In genomic region chr10:43132796-43133195, GRCh38 we compare ENCODE assay signal across 16 cellular contexts. TPM values are rescaled to one million over a fixed set of nuclear protein-coding genes. Genes with fewer than 3 reads are reported as not detected.
"Had no signal": no experiment of that assay in that cellular context is flagged by ENCODE, and none has a peak within 500 bp of the region (broad histone marks: within the 10 kb centered on the region; RNA-seq: fewer than 3 reads in every experiment).

No MANE protein-coding gene starts in this region.

- H3K4me3 Mint-ChIP-seq: activated CD4-positive, alpha-beta memory T cell treated with anti-CD3 and anti-CD28 coated beads, Interleukin-2, amount 10 ng/mL, durations not matched to agents 7 days and 5 days; activated naive CD8-positive, alpha-beta T cell treated with anti-CD3 and anti-CD28 coated beads for 36 hours; effector memory CD8-positive, alpha-beta T cell; naive thymus-derived CD8-positive, alpha-beta T cell; T-helper 1 cell treated with Interleukin-12 subunit alpha and Interleukin-12 subunit beta and Interleukin-4 antibody, amounts not matched to agents 30 μg/mL and 1 μg/mL, for 36 hours had no signal

- H3K36me3 ChIP-seq: thoracic aorta, upper lobe of left lung, WERI-Rb-1 had no signal

- ATAC-seq: effector memory CD8-positive, alpha-beta T cell; naive thymus-derived CD8-positive, alpha-beta T cell; sciatic nerve had no signal

- H3K27me3 Mint-ChIP-seq: activated CD4-positive, alpha-beta memory T cell treated with anti-CD3 and anti-CD28 coated beads, Interleukin-2, amount 10 ng/mL, durations not matched to agents 7 days and 5 days; activated naive CD8-positive, alpha-beta T cell treated with anti-CD3 and anti-CD28 coated beads for 36 hours; effector memory CD8-positive, alpha-beta T cell; naive thymus-derived CD8-positive, alpha-beta T cell had no signal

- H3K36me3 Mint-ChIP-seq: naive thymus-derived CD8-positive, alpha-beta T cell had no signal

- H3K27ac ChIP-seq: parathyroid adenoma, thoracic aorta, upper lobe of left lung, WERI-Rb-1 had no signal

- H3K9ac ChIP-seq: parathyroid adenoma had no signal

- H3K9me3 ChIP-seq: thoracic aorta, upper lobe of left lung had no signal

- DNase-seq: activated CD4-positive, alpha-beta memory T cell treated with anti-CD3 and anti-CD28 coated beads, Interleukin-2, amount 10 ng/mL, durations not matched to agents 7 days and 5 days; activated CD4-positive, alpha-beta T cell treated with anti-CD3 and anti-CD28 coated beads for 1 hour; activated CD8-positive, alpha-beta memory T cell treated with anti-CD3 and anti-CD28 coated beads, Interleukin-2, amount 50 U/mL, for 48 hours; activated naive CD8-positive, alpha-beta T cell treated with anti-CD3 and anti-CD28 coated beads for 36 hours; amniotic stem cell; effector memory CD8-positive, alpha-beta T cell; mesendoderm; naive thymus-derived CD8-positive, alpha-beta T cell; stimulated activated CD4-positive, alpha-beta T cell treated with anti-CD3 and anti-CD28 coated beads, Interleukin-4, amount 100 ng/mL, for 1 hour; upper lobe of left lung; WERI-Rb-1 had no signal

- H3K4me3 ChIP-seq: smooth muscle cell, thoracic aorta, upper lobe of left lung had no signal

- H3K27ac Mint-ChIP-seq: activated CD4-positive, alpha-beta memory T cell treated with anti-CD3 and anti-CD28 coated beads, Interleukin-2, amount 10 ng/mL, durations not matched to agents 7 days and 5 days; activated naive CD8-positive, alpha-beta T cell treated with anti-CD3 and anti-CD28 coated beads for 36 hours; effector memory CD8-positive, alpha-beta T cell; naive thymus-derived CD8-positive, alpha-beta T cell had no signal

- H3K27me3 ChIP-seq: upper lobe of left lung had no signal

- H3K9me3 Mint-ChIP-seq: activated CD4-positive, alpha-beta memory T cell treated with anti-CD3 and anti-CD28 coated beads, Interleukin-2, amount 10 ng/mL, durations not matched to agents 7 days and 5 days; activated naive CD8-positive, alpha-beta T cell treated with anti-CD3 and anti-CD28 coated beads for 36 hours; effector memory CD8-positive, alpha-beta T cell; naive thymus-derived CD8-positive, alpha-beta T cell; T-helper 1 cell treated with Interleukin-12 subunit alpha and Interleukin-12 subunit beta and Interleukin-4 antibody, amounts not matched to agents 30 μg/mL and 1 μg/mL, for 36 hours had no signal

RNA-seq across cellular contexts. Expression of gene RET, which starts 55.9 kb away (rescaled TPM):
- total RNA-seq: activated naive CD8-positive, alpha-beta T cell treated with anti-CD3 and anti-CD28 coated beads for 36 hours; naive thymus-derived CD8-positive, alpha-beta T cell had no signal
